ENCODE assay signal across 20 cellular contexts in the genomic region with DNA sequence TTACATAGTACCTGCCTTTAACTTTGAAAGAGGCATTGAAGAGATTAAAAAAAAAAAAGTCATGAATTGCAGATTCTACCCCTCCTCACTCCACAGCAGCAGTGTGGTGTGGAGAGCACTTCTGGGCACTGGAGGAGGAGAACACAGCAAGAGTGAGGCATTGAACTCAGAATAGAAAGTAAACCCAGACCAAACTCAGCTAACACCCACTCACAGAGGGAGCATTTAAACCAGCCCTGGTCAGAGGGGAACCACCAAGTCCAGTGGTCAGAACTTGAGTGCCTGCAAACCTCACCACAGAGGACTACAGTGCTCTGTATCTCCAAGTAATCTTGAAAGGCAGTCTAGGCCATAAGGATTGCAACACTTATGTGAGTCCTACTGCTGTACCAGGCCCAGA. TPM values are rescaled to one million over a fixed set of nuclear protein-coding genes. Genes with fewer than 3 reads are reported as not detected.
"Had no signal": no experiment of that assay in that cellular context is flagged by ENCODE, and none has a peak within 500 bp of the region (broad histone marks: within the 10 kb centered on the region; RNA-seq: fewer than 3 reads in every experiment).

No MANE protein-coding gene starts in this region.

- DNase-seq: effector memory CD4-positive, alpha-beta T cell; gastrocnemius medialis; heart right ventricle; hypothalamus; kidney glomerular epithelial cell; mesendoderm; naive thymus-derived CD4-positive, alpha-beta T cell; nephron progenitor cell; psoas muscle; retina; right lobe of liver; stimulated activated CD4-positive, alpha-beta T cell treated with anti-CD3 and anti-CD28 coated beads, Interleukin-4, amount 100 ng/mL, for 24 hours; stimulated activated naive B cell treated with anti-CD40 and anti-IgM and Interleukin-4, amounts not matched to agents 10 μg/mL and 1 μg/mL and 100 μg/mL, for 72 hours; trophoblast cell had no signal

- H3K27me3 Mint-ChIP-seq: stimulated activated naive B cell treated with anti-CD40 and anti-IgM and Interleukin-4, amounts not matched to agents 10 μg/mL and 1 μg/mL and 100 μg/mL, for 72 hours had no signal

- H3K4me3 Mint-ChIP-seq: naive thymus-derived CD4-positive, alpha-beta T cell; nephron progenitor cell; stimulated activated naive B cell treated with anti-CD40 and anti-IgM and Interleukin-4, amounts not matched to agents 10 μg/mL and 1 μg/mL and 100 μg/mL, for 72 hours had no signal

- H3K9me3 Mint-ChIP-seq: stimulated activated naive B cell treated with anti-CD40 and anti-IgM and Interleukin-4, amounts not matched to agents 10 μg/mL and 1 μg/mL and 100 μg/mL, for 72 hours had no signal

- H3K27ac Mint-ChIP-seq: naive thymus-derived CD4-positive, alpha-beta T cell; nephron progenitor cell; stimulated activated naive B cell treated with anti-CD40 and anti-IgM and Interleukin-4, amounts not matched to agents 10 μg/mL and 1 μg/mL and 100 μg/mL, for 72 hours had no signal

- ATAC-seq: esophagus mucosa; gastrocnemius medialis; heart right ventricle; naive thymus-derived CD4-positive, alpha-beta T cell; psoas muscle; right lobe of liver; stimulated activated naive B cell treated with anti-CD40 and anti-IgM and Interleukin-4, amounts not matched to agents 10 μg/mL and 1 μg/mL and 100 μg/mL, for 72 hours had no signal

- H3K27me3 ChIP-seq: gastrocnemius medialis, heart right ventricle, neutrophil, right lobe of liver had no signal

- H3K4me1 Mint-ChIP-seq: nephron progenitor cell; stimulated activated naive B cell treated with anti-CD40 and anti-IgM and Interleukin-4, amounts not matched to agents 10 μg/mL and 1 μg/mL and 100 μg/mL, for 72 hours had no signal

- H3K4me1 ChIP-seq: gastrocnemius medialis, heart right ventricle, psoas muscle, right lobe of liver had no signal

- H3K36me3 ChIP-seq: gastrocnemius medialis, heart right ventricle, neutrophil, right lobe of liver had no signal

- H3K9me3 ChIP-seq: gastrocnemius medialis, neutrophil, psoas muscle, right lobe of liver had no signal

- H3K27ac ChIP-seq: gastrocnemius medialis, heart right ventricle, neutrophil, psoas muscle, right lobe of liver had no signal

- H3K4me3 ChIP-seq: gastrocnemius medialis, heart right ventricle, psoas muscle, right lobe of liver had no signal

RNA-seq across cellular contexts. Expression of a gene that starts 15.6 kb away (rescaled TPM):
- total RNA-seq: esophagus mucosa; fibroblast of lung; gastrocnemius medialis; heart right ventricle; lung microvascular endothelial cell; naive thymus-derived CD4-positive, alpha-beta T cell; osteoblast; psoas muscle had no signal

RNA-seq across cellular contexts. Expression of a gene that starts 29.2 kb away (rescaled TPM):
- total RNA-seq: esophagus mucosa; fibroblast of lung; gastrocnemius medialis; heart right ventricle; liver; lung microvascular endothelial cell; naive thymus-derived CD4-positive, alpha-beta T cell; osteoblast; psoas muscle; right lobe of liver had no signal
